8 cellular contexts compared by ENCODE assay signal in the genomic region with DNA sequence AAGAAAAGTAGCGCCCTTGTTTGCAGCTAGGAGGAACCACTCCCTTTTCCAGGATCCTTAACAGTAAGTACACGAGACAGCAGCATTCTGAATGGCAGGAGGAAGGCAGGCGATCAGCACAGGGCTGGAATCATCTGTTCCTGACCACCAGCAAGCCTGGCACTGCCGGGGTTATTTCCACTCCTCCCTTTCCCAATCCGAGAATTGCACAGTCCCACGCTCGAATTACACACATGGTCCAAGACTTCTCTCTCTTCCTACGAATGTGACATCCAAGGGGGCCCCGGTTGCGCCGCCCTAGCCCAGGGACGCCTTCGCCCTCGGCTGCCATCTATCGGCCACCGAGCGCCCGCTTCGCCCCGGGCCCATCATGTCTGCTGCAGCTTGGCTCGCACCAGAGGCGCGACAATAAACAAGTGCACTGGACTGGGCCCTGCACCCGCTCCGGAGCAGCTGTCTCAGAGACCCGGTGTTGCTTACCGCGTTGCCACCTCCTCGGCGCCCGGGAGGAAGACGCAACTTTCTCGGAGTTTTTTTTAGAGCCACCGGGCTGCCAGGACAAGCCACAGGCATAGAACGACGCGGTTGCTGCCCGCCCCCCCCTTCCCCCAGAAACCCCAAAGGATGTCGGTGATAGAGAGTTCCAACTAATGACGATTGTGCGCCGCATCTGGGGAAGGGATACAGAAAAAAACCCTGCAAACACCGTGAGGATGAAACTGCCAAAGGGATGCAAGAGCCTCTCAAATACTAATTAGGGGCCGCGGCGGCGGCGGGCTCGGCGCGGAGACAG. TPM values are rescaled to one million over a fixed set of nuclear protein-coding genes. Genes with fewer than 3 reads are reported as not detected.
DNase-seq lines count a peak whose midpoint lies in the region; ATAC-seq and TF ChIP-seq lines count a peak whose summit lies in the region.

A gene with protein sequence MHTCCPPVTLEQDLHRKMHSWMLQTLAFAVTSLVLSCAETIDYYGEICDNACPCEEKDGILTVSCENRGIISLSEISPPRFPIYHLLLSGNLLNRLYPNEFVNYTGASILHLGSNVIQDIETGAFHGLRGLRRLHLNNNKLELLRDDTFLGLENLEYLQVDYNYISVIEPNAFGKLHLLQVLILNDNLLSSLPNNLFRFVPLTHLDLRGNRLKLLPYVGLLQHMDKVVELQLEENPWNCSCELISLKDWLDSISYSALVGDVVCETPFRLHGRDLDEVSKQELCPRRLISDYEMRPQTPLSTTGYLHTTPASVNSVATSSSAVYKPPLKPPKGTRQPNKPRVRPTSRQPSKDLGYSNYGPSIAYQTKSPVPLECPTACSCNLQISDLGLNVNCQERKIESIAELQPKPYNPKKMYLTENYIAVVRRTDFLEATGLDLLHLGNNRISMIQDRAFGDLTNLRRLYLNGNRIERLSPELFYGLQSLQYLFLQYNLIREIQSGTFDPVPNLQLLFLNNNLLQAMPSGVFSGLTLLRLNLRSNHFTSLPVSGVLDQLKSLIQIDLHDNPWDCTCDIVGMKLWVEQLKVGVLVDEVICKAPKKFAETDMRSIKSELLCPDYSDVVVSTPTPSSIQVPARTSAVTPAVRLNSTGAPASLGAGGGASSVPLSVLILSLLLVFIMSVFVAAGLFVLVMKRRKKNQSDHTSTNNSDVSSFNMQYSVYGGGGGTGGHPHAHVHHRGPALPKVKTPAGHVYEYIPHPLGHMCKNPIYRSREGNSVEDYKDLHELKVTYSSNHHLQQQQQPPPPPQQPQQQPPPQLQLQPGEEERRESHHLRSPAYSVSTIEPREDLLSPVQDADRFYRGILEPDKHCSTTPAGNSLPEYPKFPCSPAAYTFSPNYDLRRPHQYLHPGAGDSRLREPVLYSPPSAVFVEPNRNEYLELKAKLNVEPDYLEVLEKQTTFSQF (plus strand): TSS at position 341 of the 793 bp plus-strand sequence. CDS start 4,018 bp downstream, outside the sequence.

- H3K36me3 ChIP-seq in esophagus muscularis mucosa: no peaks in the 10 kb centered on the region

- H3K27me3 ChIP-seq in esophagus muscularis mucosa: peaks cover 0 to 66% (median 37%) of the 10 kb centered on the region in 4 donors

- DNase-seq in NCI-H82 treated with DMSO at 0.1 percent for 48 hours (lab: John Stamatoyannopoulos, UW; ENCODE audit: unreplicated experiment) (peak; percentile 87), activated T-cell treated with anti-CD3 and anti-CD28 coated beads for 48 hours (ENCODE audit: low read depth) (peak; percentile 64), esophagus muscularis mucosa (ENCODE audit: extremely low spot score) (peak; percentile 93), myocyte (ENCODE audit: low read depth) (peak; percentile 84)
- peak; percentile 74 for DNase-seq in stimulated activated naive CD8-positive, alpha-beta T cell treated with anti-CD3 and anti-CD28 coated beads, Interleukin-15, Interleukin-2, amounts not matched to agents 100 U/mL and 50 U/mL, for 24 hours

- H3K27ac ChIP-seq in C4-2B (no peak within 1 kb of the TSS), esophagus muscularis mucosa (replicated peaks in 1 of 4) (peak within 1 kb of the TSS in 2 of 4 donors; percentile 25 to 51)

- H3K9me3 ChIP-seq in esophagus muscularis mucosa: no peaks in the 10 kb centered on the region

- ATAC-seq in GM19372 (IDR thresholded peaks at IDR 0.05; ENCODE audit: low read depth, unreplicated experiment): peak; percentile 94
- ATAC-seq in HG03442 (IDR thresholded peaks at IDR 0.05; ENCODE audit: unreplicated experiment): peak; percentile 97
- peak; percentile 95 for ATAC-seq in stimulated activated naive CD8-positive, alpha-beta T cell treated with anti-CD3 and anti-CD28 coated beads, Interleukin-15, Interleukin-2, amounts not matched to agents 100 U/mL and 50 U/mL, for 24 hours

- no peak for TF ChIP-seq EP300 in esophagus muscularis mucosa (IDR thresholded peaks at IDR 0.05)

- intact Hi-C loops in esophagus muscularis mucosa (cut with DNase I): no loop called here

- under 1% methylated on average over 45 of the region's 51 CpGs for WGBS in esophagus muscularis mucosa

- peak; percentile 92 for TF ChIP-seq CTCF in C4-2B (conservative IDR thresholded peaks at IDR 0.05)
- peak; percentile 25 to 84 (median 56) for TF ChIP-seq CTCF in esophagus muscularis mucosa (IDR thresholded peaks at IDR 0.05)

- H3K4me3 ChIP-seq in esophagus muscularis mucosa: peak within 1 kb of the TSS; percentile 57 to 68 (median 58)

- H3K4me1 ChIP-seq in esophagus muscularis mucosa: peaks cover 23 to 42% (median 36%) of the 10 kb centered on the region in 4 donors

- no peak for TF ChIP-seq POLR2A in esophagus muscularis mucosa (IDR thresholded peaks at IDR 0.05; ENCODE audit: low read depth)

RNA-seq across cellular contexts. Expression of the gene that starts here (rescaled TPM):
- under 1 TPM; 0.17 to 0.45 (median 0.38) TPM for total RNA-seq in esophagus muscularis mucosa
- under 0.01 and 0.05 TPM in 2 replicates for total RNA-seq in myocyte
- not detected for polyA plus RNA-seq in myocyte (2012)

Comparison
In these comparisons a context has a peak if more than half of its experiments do, and no peak if none do; other contexts are left out.
1. Peak in DNase-seq and H3K4me3 ChIP-seq in esophagus muscularis mucosa; RNA of the gene not detected or under 1 TPM.
2. Peak in DNase-seq in myocyte; RNA of the gene not detected or under 1 TPM.